ENCODE assay signal across 1 cellular context in the genomic region with DNA sequence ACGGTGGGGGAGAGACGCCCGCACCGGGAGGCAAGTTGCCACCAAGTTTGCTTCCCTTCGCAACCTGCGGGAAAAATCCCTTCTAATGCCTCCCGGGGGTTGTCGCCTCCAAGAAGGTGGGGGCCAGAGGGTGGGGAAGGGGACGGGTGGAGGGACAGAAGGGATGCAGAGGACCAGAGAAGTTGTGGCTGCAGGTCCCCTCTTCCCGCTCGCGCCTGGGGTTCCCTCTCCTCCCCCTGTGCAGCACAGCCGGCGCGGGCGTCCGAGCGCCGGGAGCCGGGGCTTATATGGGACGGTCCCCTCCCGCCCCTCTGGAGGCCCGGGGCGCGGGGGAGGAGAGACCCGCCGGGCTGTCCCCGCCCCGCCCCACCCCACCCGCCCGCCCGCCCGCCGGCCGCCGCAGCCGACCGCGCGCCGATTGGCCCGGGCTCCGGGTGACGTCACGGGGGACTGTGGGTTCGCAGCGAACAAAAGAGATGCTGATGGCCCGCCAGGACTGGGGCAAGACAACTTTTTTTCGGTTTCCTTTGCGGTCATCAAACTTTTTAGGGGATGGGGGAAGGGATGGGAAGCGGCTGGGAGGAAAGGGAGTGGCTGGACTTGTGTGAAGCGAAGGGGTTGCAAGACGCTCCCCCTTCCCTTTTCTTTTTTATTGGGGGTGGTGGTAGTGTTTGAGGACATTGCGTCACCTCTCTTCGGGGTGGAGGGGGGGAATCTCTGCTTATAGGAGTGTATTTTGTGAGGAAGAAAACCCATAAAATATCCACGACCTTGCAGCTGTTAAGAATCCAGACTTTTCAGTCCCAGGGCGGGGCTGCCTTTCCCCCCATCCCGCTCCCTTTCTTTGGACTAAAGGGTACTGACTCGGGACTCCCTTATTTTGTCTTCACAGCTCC.
TF ChIP-seq lines count a peak whose summit lies in the region.

TSS of gene FN1 (minus strand) at position 260 of the 896 bp plus-strand sequence. CDS start 266 bp downstream, outside the sequence.

TF ChIP-seq in A549, 52 proteins besides CTCF, POLR2A, EP300 and RAD21 (continued from another document):
- TF ChIP-seq REST (IDR thresholded peaks at IDR 0.05) = peak; percentile 26; the same call in 1 of the 2 replicates
- no peak for TF ChIP-seq EHF (CRISPR knock-in tag; IDR thresholded peaks at IDR 0.05)
- no peak for TF ChIP-seq HEYL (CRISPR knock-in tag; IDR thresholded peaks at IDR 0.05)
- 0 out of 2 replicates have a peak, but pooled peaks have one; percentile 14 for TF ChIP-seq MYC (IDR thresholded peaks at IDR 0.05; ENCODE audit: borderline replicate concordance, low read length)
- no peak for TF ChIP-seq HDAC2 (IDR thresholded peaks at IDR 0.05)
- TF ChIP-seq ELK1 (IDR thresholded peaks at IDR 0.05; ENCODE audit: low read depth, low read length) = no peak
- TF ChIP-seq CBX2 (IDR thresholded peaks at IDR 0.05; ENCODE audit: borderline replicate concordance, low read depth) = no peak
- TF ChIP-seq EHMT2 (IDR thresholded peaks at IDR 0.05; ENCODE audit: low read depth) = no peak
- TF ChIP-seq CBX8 (IDR thresholded peaks at IDR 0.05) = no peak
- TF ChIP-seq, protein P1, sequence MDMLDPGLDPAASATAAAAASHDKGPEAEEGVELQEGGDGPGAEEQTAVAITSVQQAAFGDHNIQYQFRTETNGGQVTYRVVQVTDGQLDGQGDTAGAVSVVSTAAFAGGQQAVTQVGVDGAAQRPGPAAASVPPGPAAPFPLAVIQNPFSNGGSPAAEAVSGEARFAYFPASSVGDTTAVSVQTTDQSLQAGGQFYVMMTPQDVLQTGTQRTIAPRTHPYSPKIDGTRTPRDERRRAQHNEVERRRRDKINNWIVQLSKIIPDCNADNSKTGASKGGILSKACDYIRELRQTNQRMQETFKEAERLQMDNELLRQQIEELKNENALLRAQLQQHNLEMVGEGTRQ (IDR thresholded peaks at IDR 0.05) = no peak
- no peak for TF ChIP-seq GATA3 (IDR thresholded peaks at IDR 0.05; ENCODE audit: borderline replicate concordance)
- TF ChIP-seq PHF8 (IDR thresholded peaks at IDR 0.05; ENCODE audit: borderline replicate concordance, low read depth) = peak; percentile 54; the same call in 1 of the 2 replicates
- TF ChIP-seq, protein P2, sequence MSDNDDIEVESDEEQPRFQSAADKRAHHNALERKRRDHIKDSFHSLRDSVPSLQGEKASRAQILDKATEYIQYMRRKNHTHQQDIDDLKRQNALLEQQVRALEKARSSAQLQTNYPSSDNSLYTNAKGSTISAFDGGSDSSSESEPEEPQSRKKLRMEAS (IDR thresholded peaks at IDR 0.05) = no peak
- no peak for TF ChIP-seq NPAS2 (CRISPR knock-in tag; IDR thresholded peaks at IDR 0.05; ENCODE audit: borderline replicate concordance)
- TF ChIP-seq TFCP2L1 (CRISPR knock-in tag; IDR thresholded peaks at IDR 0.05) = no peak
- TF ChIP-seq SMC3 (IDR thresholded peaks at IDR 0.05) = peak; percentile 9; the same call in 1 of the 3 replicates
- TF ChIP-seq KDM5A (IDR thresholded peaks at IDR 0.05) = no peak
- TF ChIP-seq CHD4 (IDR thresholded peaks at IDR 0.05; ENCODE audit: borderline replicate concordance) = no peak
- no peak for TF ChIP-seq RFX5 (IDR thresholded peaks at IDR 0.05)
- no peak for TF ChIP-seq ZC3H11A (IDR thresholded peaks at IDR 0.05)
